In genomic region chr12:21940972-21941521, GRCh38 we compare ENCODE assay signal across 8 cellular contexts. TPM values are rescaled to one million over a fixed set of nuclear protein-coding genes. Genes with fewer than 3 reads are reported as not detected.
DNase-seq lines count a peak whose midpoint lies in the region; ATAC-seq and TF ChIP-seq lines count a peak whose summit lies in the region.

ABCC9 (minus strand) TSS chr12:21941426; CDS start chr12:21936674, 4,752 bp downstream.

- no peak for ATAC-seq in activated naive CD8-positive, alpha-beta T cell treated with anti-CD3 and anti-CD28 coated beads, Interleukin-2, amount 10 ng/mL, durations not matched to agents 7 days and 5 days (ENCODE audit: low read depth)
- ATAC-seq in left ventricle myocardium superior (peak; percentile 84), HG03565 (IDR thresholded peaks at IDR 0.05; ENCODE audit: unreplicated experiment) (no peak)

- no peaks in the 10 kb centered on the region for H3K36me3 Mint-ChIP-seq in activated naive CD8-positive, alpha-beta T cell treated with anti-CD3 and anti-CD28 coated beads, Interleukin-2, amount 10 ng/mL, durations not matched to agents 7 days and 5 days
- no peaks in the 10 kb centered on the region for H3K36me3 Mint-ChIP-seq in progenitor cell of endocrine pancreas (ENCODE audit: insufficient read depth)

- peaks cover 63% of the 10 kb centered on the region for H3K27me3 Mint-ChIP-seq in activated naive CD8-positive, alpha-beta T cell treated with anti-CD3 and anti-CD28 coated beads, Interleukin-2, amount 10 ng/mL, durations not matched to agents 7 days and 5 days
- peaks cover 59% of the 10 kb centered on the region for H3K27me3 Mint-ChIP-seq in progenitor cell of endocrine pancreas

- TF ChIP-seq CTCF in progenitor cell of endocrine pancreas (IDR thresholded peaks at IDR 0.05; ENCODE audit: unreplicated experiment) (no peak), GM10266 (IDR thresholded peaks at IDR 0.05; ENCODE audit: control insufficient read depth, insufficient read depth, low read depth, missing control alignments) (no peak)

- H3K4me3 Mint-ChIP-seq in activated naive CD8-positive, alpha-beta T cell treated with anti-CD3 and anti-CD28 coated beads, Interleukin-2, amount 10 ng/mL, durations not matched to agents 7 days and 5 days: peak within 1 kb of the TSS; percentile 71
- peak within 1 kb of the TSS; percentile 71 for H3K4me3 Mint-ChIP-seq in progenitor cell of endocrine pancreas (ENCODE audit: low read depth)

- H3K27ac Mint-ChIP-seq in activated naive CD8-positive, alpha-beta T cell treated with anti-CD3 and anti-CD28 coated beads, Interleukin-2, amount 10 ng/mL, durations not matched to agents 7 days and 5 days: no peak within 1 kb of the TSS
- H3K27ac Mint-ChIP-seq in progenitor cell of endocrine pancreas: peak within 1 kb of the TSS; percentile 37

- peaks cover 6% of the 10 kb centered on the region for H3K4me1 Mint-ChIP-seq in activated naive CD8-positive, alpha-beta T cell treated with anti-CD3 and anti-CD28 coated beads, Interleukin-2, amount 10 ng/mL, durations not matched to agents 7 days and 5 days
- peaks cover 12% of the 10 kb centered on the region for H3K4me1 Mint-ChIP-seq in progenitor cell of endocrine pancreas (ENCODE audit: low read depth)

- POLR2A ChIA-PET in activated naive CD8-positive, alpha-beta T cell treated with anti-CD3 and anti-CD28 coated beads, Interleukin-2, amount 10 ng/mL, durations not matched to agents 7 days and 5 days (lab: Charles Lee): no interaction called here

- DNase-seq in activated CD8-positive, alpha-beta memory T cell treated with anti-CD3 and anti-CD28 coated beads, Interleukin-2, amount 50 U/mL, for 48 hours: peak; percentile 53
- DNase-seq in activated CD8-positive, alpha-beta memory T cell treated with anti-CD3 and anti-CD28 coated beads for 24 hours: no peak
- peak; percentile 38 for DNase-seq in activated naive CD8-positive, alpha-beta T cell treated with anti-CD3 and anti-CD28 coated beads, Interleukin-2, amount 10 ng/mL, durations not matched to agents 7 days and 5 days
- DNase-seq in left ventricle myocardium superior (peak; percentile 81), progenitor cell of endocrine pancreas (ENCODE audit: low spot score, unreplicated experiment) (peak; percentile 38), GM10266 (ENCODE audit: extremely low spot score) (no peak), DMS79 (lab: John Stamatoyannopoulos, UW) (no peak)

- H3K9me3 Mint-ChIP-seq in activated naive CD8-positive, alpha-beta T cell treated with anti-CD3 and anti-CD28 coated beads, Interleukin-2, amount 10 ng/mL, durations not matched to agents 7 days and 5 days: peaks cover 1% of the 10 kb centered on the region
- H3K9me3 Mint-ChIP-seq in progenitor cell of endocrine pancreas (ENCODE audit: low read depth): no peaks in the 10 kb centered on the region

- intact Hi-C loops in left ventricle myocardium superior (cut with micrococcal nuclease): loop anchor here (2.0 kb wide), 1 partner anchor 168 kb away; no protein-coding TSS in a partner anchor

RNA-seq across cellular contexts. Expression of gene ABCC9, which starts in this region (rescaled TPM):
- total RNA-seq in activated naive CD8-positive, alpha-beta T cell treated with anti-CD3 and anti-CD28 coated beads, Interleukin-2, amount 10 ng/mL, durations not matched to agents 7 days and 5 days: not detected
- total RNA-seq in left ventricle myocardium superior (83.1 TPM), progenitor cell of endocrine pancreas (0.16 and 0.29 TPM in 2 replicates)

Comparison
In these comparisons a context has a peak if more than half of its experiments do, and no peak if none do; other contexts are left out.
1. RNA of gene ABCC9 (total RNA-seq): 83.1 TPM in left ventricle myocardium superior (single experiment); 0.16 to 0.29 TPM in progenitor cell of endocrine pancreas and not detected in activated naive CD8-positive, alpha-beta T cell treated with anti-CD3 and anti-CD28 coated beads, Interleukin-2, amount 10 ng/mL, durations not matched to agents 7 days and 5 days; every median in the first group is over 10 times any median in the second.
2. DNase-seq: peak in activated CD8-positive, alpha-beta memory T cell treated with anti-CD3 and anti-CD28 coated beads, Interleukin-2, amount 50 U/mL, for 48 hours (single experiment) and left ventricle myocardium superior (single experiment); none in activated CD8-positive, alpha-beta memory T cell treated with anti-CD3 and anti-CD28 coated beads for 24 hours (single experiment), GM10266 (single experiment) and DMS79 (single experiment).
3. Peak in DNase-seq in activated naive CD8-positive, alpha-beta T cell treated with anti-CD3 and anti-CD28 coated beads, Interleukin-2, amount 10 ng/mL, durations not matched to agents 7 days and 5 days; RNA of the gene not detected or under 1 TPM.
4. Peak in DNase-seq in progenitor cell of endocrine pancreas; RNA of the gene not detected or under 1 TPM.